ENCODE assay signal across 28 cellular contexts in the genomic region with DNA sequence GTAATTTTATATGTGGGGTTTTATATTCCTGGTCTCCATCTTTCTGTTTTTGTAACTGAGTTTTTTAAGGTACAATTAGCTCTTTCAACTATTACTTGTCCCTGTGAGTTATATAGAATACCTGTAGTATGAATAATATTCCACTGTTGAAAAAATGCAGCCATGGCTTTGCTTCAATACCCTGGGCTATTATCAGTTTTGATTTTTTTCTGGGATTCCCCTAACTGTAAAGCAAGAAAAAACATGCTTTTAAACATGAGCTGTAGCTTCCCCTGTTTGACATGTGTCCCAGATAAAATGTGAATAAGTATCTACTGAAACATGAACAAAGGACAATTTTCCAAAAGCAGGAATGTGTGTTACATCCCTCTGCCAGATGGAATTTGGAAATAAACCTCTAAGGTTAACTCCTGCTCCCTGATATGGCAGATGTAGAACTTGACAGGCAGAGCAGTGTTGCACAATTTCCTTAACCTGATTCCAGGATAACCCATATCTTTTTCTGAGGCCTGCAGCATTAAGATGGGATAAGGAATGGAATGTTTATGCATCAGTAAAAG.
"Had no signal": no experiment of that assay in that cellular context is flagged by ENCODE, and none has a peak within 500 bp of the region (broad histone marks: within the 10 kb centered on the region; RNA-seq: fewer than 3 reads in every experiment).

No MANE protein-coding gene starts in this region.

- H3K27me3 ChIP-seq: colonic mucosa, esophagus muscularis mucosa, ovary, sigmoid colon, suprapubic skin, transverse colon, upper lobe of right lung, uterus had no signal

- H3K27ac ChIP-seq: colonic mucosa, esophagus muscularis mucosa, lower lobe of right lung, ovary, psoas muscle, sigmoid colon, skin epidermis, suprapubic skin, transverse colon, upper lobe of right lung, uterus had no signal

- DNase-seq: colonic mucosa; effector CD8-positive, alpha-beta T cell; endodermal cell; hypothalamus; immature natural killer cell; islet precursor cell; kidney glomerular epithelial cell; left colon; left ventricle myocardium superior; lower lobe of right lung; naive thymus-derived CD8-positive, alpha-beta T cell; occipital lobe; ovary; posterior cingulate gyrus; psoas muscle; right cardiac atrium; sigmoid colon; stimulated activated CD4-positive, alpha-beta T cell treated with anti-CD3 and anti-CD28 coated beads, Interleukin-15, amount 100 ng/mL, for 24 hours; stimulated activated CD4-positive, alpha-beta T cell treated with anti-CD3 and anti-CD28 coated beads, Interleukin-4, amount 100 ng/mL, for 1 hour; stimulated activated CD8-positive, alpha-beta memory T cell treated with anti-CD3 and anti-CD28 coated beads, Interleukin-4, amount 100 ng/mL, for 48 hours; stimulated activated naive CD4-positive, alpha-beta T cell; stimulated activated naive CD8-positive, alpha-beta T cell treated with anti-CD3 and anti-CD28 coated beads, Interleukin-15, amount 100 ng/mL, for 72 hours; transverse colon; upper lobe of right lung; uterus had no signal

- H3K4me1 ChIP-seq: colonic mucosa, esophagus muscularis mucosa, lower lobe of right lung, psoas muscle, sigmoid colon, suprapubic skin, transverse colon, upper lobe of right lung, uterus had no signal

- ATAC-seq: left colon; left ventricle myocardium superior; lower lobe of right lung; naive thymus-derived CD8-positive, alpha-beta T cell; psoas muscle; right cardiac atrium; upper lobe of right lung had no signal
